In genomic region chr14:94485944-94486841, GRCh38 we compare ENCODE assay signal across 9 cellular contexts. TPM values are rescaled to one million over a fixed set of nuclear protein-coding genes. Genes with fewer than 3 reads are reported as not detected.
DNase-seq lines count a peak whose midpoint lies in the region; ATAC-seq and TF ChIP-seq lines count a peak whose summit lies in the region.
"Had no signal": no experiment of that assay in that cellular context is flagged by ENCODE, and none has a peak within 500 bp of the region (broad histone marks: within the 10 kb centered on the region; RNA-seq: fewer than 3 reads in every experiment).

No MANE protein-coding gene starts in this region.

- no peaks in the 10 kb centered on the region for H3K4me1 ChIP-seq in mucosa of descending colon (ENCODE audit: low read depth)
- H3K4me1 ChIP-seq in stomach smooth muscle (ENCODE audit: control insufficient read depth, insufficient read depth, low read length): peaks cover 7% of the 10 kb centered on the region

- H3K27me3 Mint-ChIP-seq in CD4-positive, alpha-beta T cell: peaks cover 27% of the 10 kb centered on the region

- no peaks in the 10 kb centered on the region for H3K36me3 ChIP-seq in mucosa of descending colon (ENCODE audit: low read depth)
- no peaks in the 10 kb centered on the region for H3K36me3 ChIP-seq in stomach smooth muscle (ENCODE audit: control insufficient read depth in 2 of 2, insufficient read depth in 2 of 2, low read length in 2 of 2)

- POLR2A ChIA-PET in CD4-positive, alpha-beta T cell (lab: Charles Lee): interaction anchor here (1.2 kb wide), 1 partner anchor 405 kb away, joined by 3 read pairs; the partner anchor contains the start of genes DDX24 and IFI27L1

- no peak overlapping the region for H3K27ac ChIP-seq in CD4-positive, alpha-beta T cell (ENCODE audit: low read depth, low read length)
- no peak overlapping the region for H3K27ac ChIP-seq in stomach smooth muscle (ENCODE audit: low read length)

- CTCF ChIA-PET in CD4-positive, alpha-beta T cell (lab: Charles Lee): interaction anchor here (0.7 to 1.5 kb wide), 4 partner anchors 9 to 450 kb away, joined by 3 to 11 read pairs (median 4); partner anchors contain the start of gene SERPINA9

- no peak overlapping the region for H3K4me3 ChIP-seq in mucosa of descending colon
- H3K4me3 ChIP-seq in stomach smooth muscle (ENCODE audit: low read length in 2 of 2): peak overlapping the region; percentile 25 to 47

- no peak overlapping the region for H3K27ac Mint-ChIP-seq in CD4-positive, alpha-beta T cell
- H3K27ac Mint-ChIP-seq: T-helper 1 cell treated with Interleukin-12 subunit alpha and Interleukin-12 subunit beta and Interleukin-4 antibody, amounts not matched to agents 30 μg/mL and 1 μg/mL, for 36 hours had no signal

- ATAC-seq in CD4-positive, alpha-beta T cell (ENCODE audit: poor library complexity): peak; percentile 51
- ATAC-seq in GM21423 (IDR thresholded peaks at IDR 0.05; ENCODE audit: unreplicated experiment) (peak; percentile 59), esophagus mucosa (peak; percentile 72), mucosa of descending colon (peak; percentile 86)

- H3K9ac ChIP-seq in stomach smooth muscle (ENCODE audit: low read length in 2 of 2): no peak overlapping the region

- H3K36me3 Mint-ChIP-seq in CD4-positive, alpha-beta T cell (ENCODE audit: low read depth): no peaks in the 10 kb centered on the region

- peaks cover 17% of the 10 kb centered on the region for H3K27me3 ChIP-seq in CD4-positive, alpha-beta T cell (ENCODE audit: control insufficient read depth, insufficient read depth, low read length)
- peaks cover 16 to 23% of the 10 kb centered on the region in 2 donors for H3K27me3 ChIP-seq in stomach smooth muscle (ENCODE audit: control insufficient read depth in 1 of 2, insufficient read depth in 2 of 2, low read length in 2 of 2)

- H3K4me3 Mint-ChIP-seq in CD4-positive, alpha-beta T cell: no peak overlapping the region
- H3K4me3 Mint-ChIP-seq: T-helper 1 cell treated with Interleukin-12 subunit alpha and Interleukin-12 subunit beta and Interleukin-4 antibody, amounts not matched to agents 30 μg/mL and 1 μg/mL, for 36 hours had no signal

- no peaks in the 10 kb centered on the region for H3K9me3 Mint-ChIP-seq in CD4-positive, alpha-beta T cell
- H3K9me3 Mint-ChIP-seq: T-helper 1 cell treated with Interleukin-12 subunit alpha and Interleukin-12 subunit beta and Interleukin-4 antibody, amounts not matched to agents 30 μg/mL and 1 μg/mL, for 36 hours had no signal

- peak in 8 of 10 experiments; percentile 9 to 48 (median 20) for DNase-seq in CD4-positive, alpha-beta T cell
- DNase-seq in NCI-H345 (lab: John Stamatoyannopoulos, UW) (peak; percentile 69), mucosa of descending colon (peak in 2 of 3 donors; percentile 54 to 57), occipital lobe (lab: John Stamatoyannopoulos, UW) (no peak)
- DNase-seq in activated CD8-positive, alpha-beta memory T cell treated with anti-CD3 and anti-CD28 coated beads for 48 hours (ENCODE audit: low read depth in 2 of 3, low spot score in 2 of 3): peak; percentile 8 to 38 (median 26)

- no peaks in the 10 kb centered on the region for H3K9me3 ChIP-seq in CD4-positive, alpha-beta T cell (ENCODE audit: control insufficient read depth, low read length)
- H3K9me3 ChIP-seq in mucosa of descending colon (no peaks in the 10 kb centered on the region), stomach smooth muscle (ENCODE audit: control insufficient read depth in 2 of 2, low read length in 2 of 2) (no peaks in the 10 kb centered on the region)

- intact Hi-C loops in CD4-positive, alpha-beta T cell (cut with DNase I, micrococcal nuclease): loop anchor here (1.0 to 5.0 kb wide), 3 partner anchors 131 to 449 kb away; no protein-coding TSS in a partner anchor
- intact Hi-C loops in mucosa of descending colon (cut with DNase I, micrococcal nuclease): no loop called here

- peaks cover 6% of the 10 kb centered on the region for H3K4me1 Mint-ChIP-seq in CD4-positive, alpha-beta T cell (ENCODE audit: low read depth)

- peak; percentile 91 for TF ChIP-seq CTCF in CD4-positive, alpha-beta T cell (IDR thresholded peaks at IDR 0.05)
- TF ChIP-seq CTCF in mucosa of descending colon (IDR thresholded peaks at IDR 0.05): peak; percentile 99

RNA-seq across cellular contexts. Expression of gene SERPINA9, which starts 10.2 kb away (rescaled TPM):
- not detected for total RNA-seq in CD4-positive, alpha-beta T cell
- total RNA-seq in esophagus mucosa (0.12 TPM), mucosa of descending colon (not detected), occipital lobe (not detected)

RNA-seq across cellular contexts. Expression of gene SERPINA12, which starts 23.1 kb away (rescaled TPM):
- not detected for total RNA-seq in CD4-positive, alpha-beta T cell
- total RNA-seq in esophagus mucosa (not detected), mucosa of descending colon (not detected), occipital lobe (not detected)

RNA-seq across cellular contexts. Expression of gene SERPINA11, which starts 33.6 kb away (rescaled TPM):
- not detected for total RNA-seq in CD4-positive, alpha-beta T cell
- total RNA-seq in esophagus mucosa: 0.40 TPM
- total RNA-seq in mucosa of descending colon: not detected
- not detected for total RNA-seq in occipital lobe

Comparison
In these comparisons a context has a peak if more than half of its experiments do, and no peak if none do; other contexts are left out.
1. intact Hi-C loops: an anchor here in CD4-positive, alpha-beta T cell (1.0 to 5.0 kb wide); none called in mucosa of descending colon.